Comparison of ENCODE assay signal across 1 cellular context in the genomic region with DNA sequence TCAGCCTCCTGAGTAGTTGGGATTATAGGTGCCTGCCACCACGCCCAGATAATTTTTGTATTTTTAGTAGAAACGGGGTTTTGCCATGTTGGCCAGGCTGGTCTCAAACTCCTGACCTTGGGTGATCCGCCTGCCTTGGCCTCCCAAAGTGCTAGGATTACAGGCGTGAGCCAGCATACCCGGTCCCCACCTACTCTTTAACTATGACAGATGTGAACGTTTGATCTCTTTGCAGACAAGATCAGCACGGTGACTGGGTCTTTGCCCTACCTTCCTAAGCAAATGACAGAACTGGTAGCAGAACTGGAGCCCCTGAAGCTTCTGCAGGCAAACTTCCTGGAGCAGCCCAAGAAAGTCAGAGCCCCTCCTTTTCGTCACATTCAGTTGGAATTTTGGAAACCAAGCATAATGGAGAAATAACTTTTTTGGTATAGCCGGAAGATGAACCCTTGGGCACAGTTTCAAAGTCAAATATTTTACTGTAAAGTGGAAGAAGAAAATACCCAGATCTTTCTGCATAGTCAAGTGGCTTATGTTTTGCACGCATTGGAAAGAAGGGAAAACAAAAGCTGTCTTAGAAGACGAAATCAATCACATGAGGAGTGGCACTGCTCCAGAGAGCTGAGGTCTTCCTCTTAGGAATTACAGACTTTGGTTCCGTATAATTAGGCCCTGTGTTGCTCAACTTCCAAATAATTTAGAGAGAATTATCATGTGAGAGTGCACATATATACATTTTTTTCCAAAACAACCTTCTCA.
TF ChIP-seq lines count a peak whose summit lies in the region.

No MANE protein-coding gene starts in this region.

TF ChIP-seq in GM23338, 12 proteins besides CTCF, POLR2A, EP300 and RAD21:
- TF ChIP-seq ZNF462 (CRISPR knock-in tag; IDR thresholded peaks at IDR 0.05) (no peak), CREB1 (CRISPR knock-in tag; IDR thresholded peaks at IDR 0.05; ENCODE audit: low read depth) (no peak), EZH2phosphoT487 (IDR thresholded peaks at IDR 0.05; ENCODE audit: unreplicated experiment) (no peak), EZH2 (IDR thresholded peaks at IDR 0.05; ENCODE audit: low read depth, unreplicated experiment) (no peak), NANOG (IDR thresholded peaks at IDR 0.05; ENCODE audit: borderline replicate concordance) (no peak), POLR2AphosphoS5 (IDR thresholded peaks at IDR 0.05; ENCODE audit: low read depth) (no peak), ZNF114 (CRISPR knock-in tag; IDR thresholded peaks at IDR 0.05) (no peak), STAT1 (IDR thresholded peaks at IDR 0.05; ENCODE audit: unreplicated experiment) (no peak), ZNF331 (CRISPR knock-in tag; IDR thresholded peaks at IDR 0.05; ENCODE audit: low read depth) (no peak), JUNB (IDR thresholded peaks at IDR 0.05; ENCODE audit: unreplicated experiment) (no peak)
- TF ChIP-seq, protein P1, sequence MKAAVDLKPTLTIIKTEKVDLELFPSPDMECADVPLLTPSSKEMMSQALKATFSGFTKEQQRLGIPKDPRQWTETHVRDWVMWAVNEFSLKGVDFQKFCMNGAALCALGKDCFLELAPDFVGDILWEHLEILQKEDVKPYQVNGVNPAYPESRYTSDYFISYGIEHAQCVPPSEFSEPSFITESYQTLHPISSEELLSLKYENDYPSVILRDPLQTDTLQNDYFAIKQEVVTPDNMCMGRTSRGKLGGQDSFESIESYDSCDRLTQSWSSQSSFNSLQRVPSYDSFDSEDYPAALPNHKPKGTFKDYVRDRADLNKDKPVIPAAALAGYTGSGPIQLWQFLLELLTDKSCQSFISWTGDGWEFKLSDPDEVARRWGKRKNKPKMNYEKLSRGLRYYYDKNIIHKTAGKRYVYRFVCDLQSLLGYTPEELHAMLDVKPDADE (IDR thresholded peaks at IDR 0.05), result no peak
- TF ChIP-seq, protein P2, sequence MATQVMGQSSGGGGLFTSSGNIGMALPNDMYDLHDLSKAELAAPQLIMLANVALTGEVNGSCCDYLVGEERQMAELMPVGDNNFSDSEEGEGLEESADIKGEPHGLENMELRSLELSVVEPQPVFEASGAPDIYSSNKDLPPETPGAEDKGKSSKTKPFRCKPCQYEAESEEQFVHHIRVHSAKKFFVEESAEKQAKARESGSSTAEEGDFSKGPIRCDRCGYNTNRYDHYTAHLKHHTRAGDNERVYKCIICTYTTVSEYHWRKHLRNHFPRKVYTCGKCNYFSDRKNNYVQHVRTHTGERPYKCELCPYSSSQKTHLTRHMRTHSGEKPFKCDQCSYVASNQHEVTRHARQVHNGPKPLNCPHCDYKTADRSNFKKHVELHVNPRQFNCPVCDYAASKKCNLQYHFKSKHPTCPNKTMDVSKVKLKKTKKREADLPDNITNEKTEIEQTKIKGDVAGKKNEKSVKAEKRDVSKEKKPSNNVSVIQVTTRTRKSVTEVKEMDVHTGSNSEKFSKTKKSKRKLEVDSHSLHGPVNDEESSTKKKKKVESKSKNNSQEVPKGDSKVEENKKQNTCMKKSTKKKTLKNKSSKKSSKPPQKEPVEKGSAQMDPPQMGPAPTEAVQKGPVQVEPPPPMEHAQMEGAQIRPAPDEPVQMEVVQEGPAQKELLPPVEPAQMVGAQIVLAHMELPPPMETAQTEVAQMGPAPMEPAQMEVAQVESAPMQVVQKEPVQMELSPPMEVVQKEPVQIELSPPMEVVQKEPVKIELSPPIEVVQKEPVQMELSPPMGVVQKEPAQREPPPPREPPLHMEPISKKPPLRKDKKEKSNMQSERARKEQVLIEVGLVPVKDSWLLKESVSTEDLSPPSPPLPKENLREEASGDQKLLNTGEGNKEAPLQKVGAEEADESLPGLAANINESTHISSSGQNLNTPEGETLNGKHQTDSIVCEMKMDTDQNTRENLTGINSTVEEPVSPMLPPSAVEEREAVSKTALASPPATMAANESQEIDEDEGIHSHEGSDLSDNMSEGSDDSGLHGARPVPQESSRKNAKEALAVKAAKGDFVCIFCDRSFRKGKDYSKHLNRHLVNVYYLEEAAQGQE (IDR thresholded peaks at IDR 0.05; ENCODE audit: unreplicated experiment), result no peak
TF ChIP-seq in GM23338: peak in this region for 0.
